27 cellular contexts compared by ENCODE assay signal in genomic region chr9:119758990-119759389, GRCh38.
"Had no signal": no experiment of that assay in that cellular context is flagged by ENCODE, and none has a peak within 500 bp of the region (broad histone marks: within the 10 kb centered on the region; RNA-seq: fewer than 3 reads in every experiment).

No MANE protein-coding gene starts in this region.

- H3K36me3 ChIP-seq: adrenal gland, cardiac muscle cell had no signal

- ATAC-seq: activated CD4-positive, CD25-positive, alpha-beta regulatory T cell treated with anti-CD3 and anti-CD28 coated beads, Interleukin-2, amount 50 U/mL, for 24 hours; activated CD8-positive, alpha-beta T cell treated with anti-CD3 and anti-CD28 coated beads for 36 hours; activated T-cell treated with anti-CD3 and anti-CD28 coated beads, Interleukin-2, amount 50 U/mL, for 4 hours; activated T-helper 17 cell treated with anti-CD3 and anti-CD28 coated beads, Interleukin-2, amount 50 U/mL, for 72 hours; body of pancreas; esophagus mucosa had no signal

- DNase-seq: activated B cell treated with CpG ODN at 0.5 μM for 24 hours; activated CD4-positive, alpha-beta T cell treated with anti-CD3 and anti-CD28 coated beads for 48 hours; activated CD4-positive, alpha-beta T cell treated with anti-CD3 and anti-CD28 coated beads, Interleukin-2, amount 50 U/mL, for 1 hour; activated CD4-positive, alpha-beta T cell treated with anti-CD3 and anti-CD28 coated beads, Interleukin-2, amount 50 U/mL, for 48 hours; activated CD8-positive, alpha-beta memory T cell treated with anti-CD3 and anti-CD28 coated beads for 24 hours; activated CD8-positive, alpha-beta T cell treated with anti-CD3 and anti-CD28 coated beads for 36 hours; activated effector memory CD4-positive, alpha-beta T cell treated with Interleukin-2 at 50 U/mL for 16 hours; activated gamma-delta T cell treated with Interleukin-2 at 50 U/mL for 16 hours; activated naive CD4-positive, alpha-beta T cell treated with anti-CD3 and anti-CD28 coated beads, Interleukin-2, amount 50 U/mL, for 16 hours; activated naive CD4-positive, alpha-beta T cell treated with Interleukin-2 at 50 U/mL for 16 hours; activated T-cell treated with anti-CD3 and anti-CD28 coated beads, Interleukin-2, amount 50 U/mL, for 4 hours; adrenal gland; amygdala; aorta; body of pancreas; dorsolateral prefrontal cortex; effector memory CD4-positive, alpha-beta T cell; endodermal cell; foreskin fibroblast; head of caudate nucleus; T-helper 2 cell had no signal

- H3K27me3 ChIP-seq: adrenal gland, body of pancreas, cardiac muscle cell, dorsolateral prefrontal cortex had no signal

- H3K9me3 ChIP-seq: adrenal gland, body of pancreas had no signal

- H3K27ac ChIP-seq: adrenal gland, body of pancreas, cardiac muscle cell, coronary artery had no signal

- FAIRE-seq: frontal cortex had no signal

- H3K4me3 ChIP-seq: adrenal gland, body of pancreas, cardiac muscle cell, coronary artery, dorsolateral prefrontal cortex had no signal

- H3K4me1 ChIP-seq: adrenal gland, body of pancreas had no signal
